1 cellular context compared by ENCODE assay signal in the genomic region with DNA sequence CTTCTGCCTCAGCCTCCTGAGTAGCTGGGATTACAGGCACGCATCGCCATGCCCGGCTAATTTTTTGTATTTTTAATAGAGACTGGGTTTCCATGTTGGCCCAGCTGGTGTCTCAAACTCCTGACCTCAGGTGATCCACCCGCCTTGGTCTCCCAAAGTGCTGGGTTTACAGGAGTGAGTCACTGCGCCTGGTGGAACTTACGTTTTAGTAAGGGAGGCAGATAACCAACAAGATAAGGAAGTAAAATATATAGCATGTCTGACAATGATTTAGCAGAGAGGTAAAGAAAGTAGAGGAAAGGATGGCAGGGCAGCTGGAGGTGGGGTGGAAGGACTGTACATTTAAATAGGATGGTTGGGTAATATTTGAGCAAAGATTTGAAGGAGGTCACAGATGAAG.
TF ChIP-seq lines count a peak whose summit lies in the region.

No MANE protein-coding gene starts in this region.

TF ChIP-seq in WTC11, 78 proteins besides CTCF, POLR2A, EP300 and RAD21:
- no peak for TF ChIP-seq ATF1 (CRISPR knock-in tag; IDR thresholded peaks at IDR 0.05)
- TF ChIP-seq, protein P1, sequence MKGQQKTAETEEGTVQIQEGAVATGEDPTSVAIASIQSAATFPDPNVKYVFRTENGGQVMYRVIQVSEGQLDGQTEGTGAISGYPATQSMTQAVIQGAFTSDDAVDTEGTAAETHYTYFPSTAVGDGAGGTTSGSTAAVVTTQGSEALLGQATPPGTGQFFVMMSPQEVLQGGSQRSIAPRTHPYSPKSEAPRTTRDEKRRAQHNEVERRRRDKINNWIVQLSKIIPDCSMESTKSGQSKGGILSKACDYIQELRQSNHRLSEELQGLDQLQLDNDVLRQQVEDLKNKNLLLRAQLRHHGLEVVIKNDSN (CRISPR knock-in tag; IDR thresholded peaks at IDR 0.05) = no peak
- TF ChIP-seq ZMAT4 (CRISPR knock-in tag; IDR thresholded peaks at IDR 0.05) = no peak
- TF ChIP-seq SMAD4 (CRISPR knock-in tag; IDR thresholded peaks at IDR 0.05) = no peak
- TF ChIP-seq TCF7 (CRISPR knock-in tag; IDR thresholded peaks at IDR 0.05; ENCODE audit: low read depth) = no peak
- TF ChIP-seq, protein P2, sequence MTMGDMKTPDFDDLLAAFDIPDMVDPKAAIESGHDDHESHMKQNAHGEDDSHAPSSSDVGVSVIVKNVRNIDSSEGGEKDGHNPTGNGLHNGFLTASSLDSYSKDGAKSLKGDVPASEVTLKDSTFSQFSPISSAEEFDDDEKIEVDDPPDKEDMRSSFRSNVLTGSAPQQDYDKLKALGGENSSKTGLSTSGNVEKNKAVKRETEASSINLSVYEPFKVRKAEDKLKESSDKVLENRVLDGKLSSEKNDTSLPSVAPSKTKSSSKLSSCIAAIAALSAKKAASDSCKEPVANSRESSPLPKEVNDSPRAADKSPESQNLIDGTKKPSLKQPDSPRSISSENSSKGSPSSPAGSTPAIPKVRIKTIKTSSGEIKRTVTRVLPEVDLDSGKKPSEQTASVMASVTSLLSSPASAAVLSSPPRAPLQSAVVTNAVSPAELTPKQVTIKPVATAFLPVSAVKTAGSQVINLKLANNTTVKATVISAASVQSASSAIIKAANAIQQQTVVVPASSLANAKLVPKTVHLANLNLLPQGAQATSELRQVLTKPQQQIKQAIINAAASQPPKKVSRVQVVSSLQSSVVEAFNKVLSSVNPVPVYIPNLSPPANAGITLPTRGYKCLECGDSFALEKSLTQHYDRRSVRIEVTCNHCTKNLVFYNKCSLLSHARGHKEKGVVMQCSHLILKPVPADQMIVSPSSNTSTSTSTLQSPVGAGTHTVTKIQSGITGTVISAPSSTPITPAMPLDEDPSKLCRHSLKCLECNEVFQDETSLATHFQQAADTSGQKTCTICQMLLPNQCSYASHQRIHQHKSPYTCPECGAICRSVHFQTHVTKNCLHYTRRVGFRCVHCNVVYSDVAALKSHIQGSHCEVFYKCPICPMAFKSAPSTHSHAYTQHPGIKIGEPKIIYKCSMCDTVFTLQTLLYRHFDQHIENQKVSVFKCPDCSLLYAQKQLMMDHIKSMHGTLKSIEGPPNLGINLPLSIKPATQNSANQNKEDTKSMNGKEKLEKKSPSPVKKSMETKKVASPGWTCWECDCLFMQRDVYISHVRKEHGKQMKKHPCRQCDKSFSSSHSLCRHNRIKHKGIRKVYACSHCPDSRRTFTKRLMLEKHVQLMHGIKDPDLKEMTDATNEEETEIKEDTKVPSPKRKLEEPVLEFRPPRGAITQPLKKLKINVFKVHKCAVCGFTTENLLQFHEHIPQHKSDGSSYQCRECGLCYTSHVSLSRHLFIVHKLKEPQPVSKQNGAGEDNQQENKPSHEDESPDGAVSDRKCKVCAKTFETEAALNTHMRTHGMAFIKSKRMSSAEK (CRISPR knock-in tag; IDR thresholded peaks at IDR 0.05; ENCODE audit: borderline replicate concordance) = no peak
- TF ChIP-seq GABPB1 (CRISPR knock-in tag; IDR thresholded peaks at IDR 0.05) = no peak
- no peak for TF ChIP-seq SP1 (CRISPR knock-in tag; conservative IDR thresholded peaks at IDR 0.05)
- no peak for TF ChIP-seq ZNF219 (CRISPR knock-in tag; IDR thresholded peaks at IDR 0.05; ENCODE audit: borderline replicate concordance)
- TF ChIP-seq IRF1 (CRISPR knock-in tag; IDR thresholded peaks at IDR 0.05) = no peak
- TF ChIP-seq ZNF232 (CRISPR knock-in tag; IDR thresholded peaks at IDR 0.05) = no peak
- TF ChIP-seq TP53 (CRISPR knock-in tag; IDR thresholded peaks at IDR 0.05) = no peak
- no peak for TF ChIP-seq ZNF281 (CRISPR knock-in tag; IDR thresholded peaks at IDR 0.05)
TF ChIP-seq in WTC11: peak in this region for 0.
